ENCODE assay signal across 24 cellular contexts in genomic region chr21:29215709-29216108, GRCh38.
DNase-seq lines count a peak whose midpoint lies in the region; ATAC-seq and TF ChIP-seq lines count a peak whose summit lies in the region.
"Had no signal": no experiment of that assay in that cellular context is flagged by ENCODE, and none has a peak within 500 bp of the region (broad histone marks: within the 10 kb centered on the region; RNA-seq: fewer than 3 reads in every experiment).

No MANE protein-coding gene starts in this region.

- H3K4me1 ChIP-seq in colonic mucosa (peaks cover 5% of the 10 kb centered on the region), liver (ENCODE audit: control insufficient read depth in 4 of 4, insufficient read depth in 4 of 4, low read length in 3 of 4) (peaks cover 0 to 2% (median 1%) of the 10 kb centered on the region in 4 donors)
- H3K4me1 ChIP-seq in CD8-positive, alpha-beta T cell (ENCODE audit: insufficient read depth, low read length), result no peaks in the 10 kb centered on the region

- TF ChIP-seq CTCF in colonic mucosa (IDR thresholded peaks at IDR 0.05) (no peak), liver (IDR thresholded peaks at IDR 0.05; ENCODE audit: low read depth, low read length, missing input control) (no peak)
- TF ChIP-seq CTCF in CD8-positive, alpha-beta T cell (IDR thresholded peaks at IDR 0.05), result no peak

- POLR2A ChIA-PET in CD8-positive, alpha-beta T cell (lab: Charles Lee), result no interaction called here
- POLR2A ChIA-PET in activated CD8-positive, alpha-beta T cell treated with anti-CD3 and anti-CD28 coated beads, Interleukin-2, amount 10 ng/mL, durations not matched to agents 7 days and 5 days (lab: Charles Lee), result no interaction called here

- no peak for ATAC-seq in CD8-positive, alpha-beta T cell
- ATAC-seq in activated CD8-positive, alpha-beta T cell treated with anti-CD3 and anti-CD28 coated beads, Interleukin-2, amount 10 ng/mL, durations not matched to agents 7 days and 5 days, result no peak
- ATAC-seq: stimulated activated memory B cell treated with anti-CD40 and anti-IgM and Interleukin-4, amounts not matched to agents 10 μg/mL and 1 μg/mL and 100 μg/mL, for 72 hours; WTC11 had no signal

- DNase-seq in EH (ENCODE audit: low read depth) (peak; percentile 25), NCI-H524 (lab: John Stamatoyannopoulos, UW) (peak; percentile 66 to 89), colonic mucosa (peak; percentile 44), NCI-H510A (lab: John Stamatoyannopoulos, UW) (no peak)
- DNase-seq in activated naive CD4-positive, alpha-beta T cell treated with anti-CD3 and anti-CD28 coated beads for 36 hours, result no peak
- DNase-seq in CD8-positive, alpha-beta T cell, result no peak
- no peak for DNase-seq in activated CD8-positive, alpha-beta T cell treated with anti-CD3 and anti-CD28 coated beads, Interleukin-2, amount 10 ng/mL, durations not matched to agents 7 days and 5 days
- DNase-seq: activated CD4-positive, alpha-beta memory T cell treated with anti-CD3 and anti-CD28 coated beads for 36 hours; activated gamma-delta T cell; activated T-cell treated with anti-CD3 and anti-CD28 coated beads for 4 hours; amygdala; CD4-positive, CD25-positive, alpha-beta regulatory T cell; DMS153; foreskin melanocyte; HFFc6; hypothalamus; NCI-H1092 treated with DMSO at 0.1 percent for 48 hours; NCI-H2029; RPMI8226 had no signal

- H3K36me3 ChIP-seq in colonic mucosa (no peaks in the 10 kb centered on the region), liver (ENCODE audit: control insufficient read depth in 4 of 4, insufficient read depth in 3 of 4, low read depth in 1 of 4, low read length in 3 of 4) (no peaks in the 10 kb centered on the region)
- no peaks in the 10 kb centered on the region for H3K36me3 ChIP-seq in CD8-positive, alpha-beta T cell (ENCODE audit: insufficient read depth, low read length)
- H3K36me3 ChIP-seq: suprapubic skin had no signal

- H3K4me1 Mint-ChIP-seq in activated naive CD4-positive, alpha-beta T cell treated with anti-CD3 and anti-CD28 coated beads for 36 hours (ENCODE audit: low read depth), result no peaks in the 10 kb centered on the region
- H3K4me1 Mint-ChIP-seq in CD8-positive, alpha-beta T cell (ENCODE audit: low read depth), result no peaks in the 10 kb centered on the region
- H3K4me1 Mint-ChIP-seq in activated CD8-positive, alpha-beta T cell treated with anti-CD3 and anti-CD28 coated beads, Interleukin-2, amount 10 ng/mL, durations not matched to agents 7 days and 5 days (ENCODE audit: low read depth), result no peaks in the 10 kb centered on the region
- H3K4me1 Mint-ChIP-seq: CD4-positive, CD25-positive, alpha-beta regulatory T cell; stimulated activated memory B cell treated with anti-CD40 and anti-IgM and Interleukin-4, amounts not matched to agents 10 μg/mL and 1 μg/mL and 100 μg/mL, for 72 hours had no signal

- H3K27me3 ChIP-seq in colonic mucosa (no peaks in the 10 kb centered on the region), liver (ENCODE audit: control insufficient read depth in 4 of 4, insufficient read depth in 4 of 4, low read length in 3 of 4) (no peaks in the 10 kb centered on the region)
- H3K27me3 ChIP-seq in CD8-positive, alpha-beta T cell (ENCODE audit: insufficient read depth, low read length), result no peaks in the 10 kb centered on the region
- H3K27me3 ChIP-seq: suprapubic skin had no signal

- H3K4me3 ChIP-seq in colonic mucosa (no peak overlapping the region), liver (ENCODE audit: low read depth in 1 of 3, low read length in 3 of 3) (no peak overlapping the region)
- no peak overlapping the region for H3K4me3 ChIP-seq in CD8-positive, alpha-beta T cell (ENCODE audit: low read depth, low read length)
- H3K4me3 ChIP-seq: lung, suprapubic skin had no signal

- H3K9me3 Mint-ChIP-seq in activated naive CD4-positive, alpha-beta T cell treated with anti-CD3 and anti-CD28 coated beads for 36 hours, result no peaks in the 10 kb centered on the region
- no peaks in the 10 kb centered on the region for H3K9me3 Mint-ChIP-seq in CD8-positive, alpha-beta T cell
- H3K9me3 Mint-ChIP-seq in activated CD8-positive, alpha-beta T cell treated with anti-CD3 and anti-CD28 coated beads, Interleukin-2, amount 10 ng/mL, durations not matched to agents 7 days and 5 days (ENCODE audit: insufficient read depth), result peaks cover 3% of the 10 kb centered on the region
- H3K9me3 Mint-ChIP-seq: activated CD4-positive, alpha-beta memory T cell treated with anti-CD3 and anti-CD28 coated beads for 36 hours; stimulated activated memory B cell treated with anti-CD40 and anti-IgM and Interleukin-4, amounts not matched to agents 10 μg/mL and 1 μg/mL and 100 μg/mL, for 72 hours had no signal

- intact Hi-C loops in colonic mucosa (cut with DNase I), result no loop called here
- intact Hi-C loops in activated naive CD4-positive, alpha-beta T cell treated with anti-CD3 and anti-CD28 coated beads for 36 hours (cut with micrococcal nuclease), result no loop called here
- intact Hi-C loops in CD8-positive, alpha-beta T cell (cut with DNase I, micrococcal nuclease), result no loop called here

- peak overlapping the region; percentile 52 for H3K27ac ChIP-seq in colonic mucosa
- peak overlapping the region in 1 of 2 donors; percentile 39 for H3K27ac ChIP-seq in liver (ENCODE audit: low read depth in 1 of 2, low read length in 2 of 2)
- H3K27ac ChIP-seq in CD8-positive, alpha-beta T cell (ENCODE audit: low read depth, low read length), result no peak overlapping the region
- H3K27ac ChIP-seq: suprapubic skin had no signal

- CTCF ChIA-PET in activated naive CD4-positive, alpha-beta T cell treated with anti-CD3 and anti-CD28 coated beads for 36 hours (lab: Charles Lee), result no interaction called here
- CTCF ChIA-PET in CD8-positive, alpha-beta T cell (lab: Charles Lee), result interaction anchor here (0.6 kb wide), 1 partner anchor 152 kb away, joined by 4 read pairs; no protein-coding TSS in a partner anchor
- CTCF ChIA-PET in activated CD8-positive, alpha-beta T cell treated with anti-CD3 and anti-CD28 coated beads, Interleukin-2, amount 10 ng/mL, durations not matched to agents 7 days and 5 days (lab: Charles Lee), result no interaction called here

- H3K27ac Mint-ChIP-seq in activated naive CD4-positive, alpha-beta T cell treated with anti-CD3 and anti-CD28 coated beads for 36 hours, result no peak overlapping the region
- no peak overlapping the region for H3K27ac Mint-ChIP-seq in CD8-positive, alpha-beta T cell
- no peak overlapping the region for H3K27ac Mint-ChIP-seq in activated CD8-positive, alpha-beta T cell treated with anti-CD3 and anti-CD28 coated beads, Interleukin-2, amount 10 ng/mL, durations not matched to agents 7 days and 5 days
- H3K27ac Mint-ChIP-seq: activated CD4-positive, alpha-beta memory T cell treated with anti-CD3 and anti-CD28 coated beads for 36 hours; CD4-positive, CD25-positive, alpha-beta regulatory T cell; HFFc6; stimulated activated memory B cell treated with anti-CD40 and anti-IgM and Interleukin-4, amounts not matched to agents 10 μg/mL and 1 μg/mL and 100 μg/mL, for 72 hours; WTC11 had no signal

- WGBS in liver, result 30% methylated on average over 2 of the region's 2 CpGs

- TF ChIP-seq RAD21 in liver (IDR thresholded peaks at IDR 0.05), result peak; percentile 45 to 63

- H3K9ac ChIP-seq in colonic mucosa (ENCODE audit: low read depth in 2 of 2, low read length in 2 of 2) (no peak overlapping the region), liver (ENCODE audit: low read depth in 1 of 2, low read length in 2 of 2) (no peak overlapping the region)

- no peak overlapping the region for H3K4me3 Mint-ChIP-seq in activated naive CD4-positive, alpha-beta T cell treated with anti-CD3 and anti-CD28 coated beads for 36 hours
- H3K4me3 Mint-ChIP-seq in CD8-positive, alpha-beta T cell, result no peak overlapping the region
- H3K4me3 Mint-ChIP-seq in activated CD8-positive, alpha-beta T cell treated with anti-CD3 and anti-CD28 coated beads, Interleukin-2, amount 10 ng/mL, durations not matched to agents 7 days and 5 days, result no peak overlapping the region
- H3K4me3 Mint-ChIP-seq: activated CD4-positive, alpha-beta memory T cell treated with anti-CD3 and anti-CD28 coated beads for 36 hours; CD4-positive, CD25-positive, alpha-beta regulatory T cell; HFFc6; stimulated activated memory B cell treated with anti-CD40 and anti-IgM and Interleukin-4, amounts not matched to agents 10 μg/mL and 1 μg/mL and 100 μg/mL, for 72 hours; WTC11 had no signal

- H3K9me3 ChIP-seq in colonic mucosa, result no peaks in the 10 kb centered on the region
- H3K9me3 ChIP-seq in liver (ENCODE audit: control insufficient read depth in 4 of 4, low read length in 3 of 4), result no peaks in the 10 kb centered on the region
- H3K9me3 ChIP-seq in CD8-positive, alpha-beta T cell (ENCODE audit: low read length), result no peaks in the 10 kb centered on the region
- H3K9me3 ChIP-seq: suprapubic skin had no signal

- H3K36me3 Mint-ChIP-seq in activated naive CD4-positive, alpha-beta T cell treated with anti-CD3 and anti-CD28 coated beads for 36 hours (ENCODE audit: low read depth), result no peaks in the 10 kb centered on the region
- no peaks in the 10 kb centered on the region for H3K36me3 Mint-ChIP-seq in CD8-positive, alpha-beta T cell
- no peaks in the 10 kb centered on the region for H3K36me3 Mint-ChIP-seq in activated CD8-positive, alpha-beta T cell treated with anti-CD3 and anti-CD28 coated beads, Interleukin-2, amount 10 ng/mL, durations not matched to agents 7 days and 5 days (ENCODE audit: low read depth)
- H3K36me3 Mint-ChIP-seq: activated CD4-positive, alpha-beta memory T cell treated with anti-CD3 and anti-CD28 coated beads for 36 hours; CD4-positive, CD25-positive, alpha-beta regulatory T cell; stimulated activated memory B cell treated with anti-CD40 and anti-IgM and Interleukin-4, amounts not matched to agents 10 μg/mL and 1 μg/mL and 100 μg/mL, for 72 hours; WTC11 had no signal

- H3K27me3 Mint-ChIP-seq in activated naive CD4-positive, alpha-beta T cell treated with anti-CD3 and anti-CD28 coated beads for 36 hours (ENCODE audit: low read depth), result no peaks in the 10 kb centered on the region
- H3K27me3 Mint-ChIP-seq in CD8-positive, alpha-beta T cell (ENCODE audit: low read depth), result no peaks in the 10 kb centered on the region
- no peaks in the 10 kb centered on the region for H3K27me3 Mint-ChIP-seq in activated CD8-positive, alpha-beta T cell treated with anti-CD3 and anti-CD28 coated beads, Interleukin-2, amount 10 ng/mL, durations not matched to agents 7 days and 5 days (ENCODE audit: low read depth)
- H3K27me3 Mint-ChIP-seq: activated CD4-positive, alpha-beta memory T cell treated with anti-CD3 and anti-CD28 coated beads for 36 hours; stimulated activated memory B cell treated with anti-CD40 and anti-IgM and Interleukin-4, amounts not matched to agents 10 μg/mL and 1 μg/mL and 100 μg/mL, for 72 hours had no signal

TF ChIP-seq in liver, 16 proteins besides CTCF, POLR2A, EP300 and RAD21 (continues in another document):
- peak; percentile 86 for TF ChIP-seq FOXA2 (IDR thresholded peaks at IDR 0.05)

Comparison
In these comparisons a context has a peak if more than half of its experiments do, and no peak if none do; other contexts are left out.
1. DNase-seq: peak in EH (single experiment), NCI-H524 (2 of 2) and colonic mucosa (single experiment); none in NCI-H510A (single experiment), activated naive CD4-positive, alpha-beta T cell treated with anti-CD3 and anti-CD28 coated beads for 36 hours (single experiment), CD8-positive, alpha-beta T cell (0 of 7) and activated CD8-positive, alpha-beta T cell treated with anti-CD3 and anti-CD28 coated beads, Interleukin-2, amount 10 ng/mL, durations not matched to agents 7 days and 5 days (single experiment).